8 cellular contexts compared by ENCODE assay signal in genomic region chr19:47663911-47664771, GRCh38. TPM values are rescaled to one million over a fixed set of nuclear protein-coding genes. Genes with fewer than 3 reads are reported as not detected.
DNase-seq lines count a peak whose midpoint lies in the region; ATAC-seq and TF ChIP-seq lines count a peak whose summit lies in the region.

No MANE protein-coding gene starts in this region.

- H2AFZ ChIP-seq in neuronal stem cell (ENCODE audit: low read length): no peak overlapping the region

- no peak overlapping the region for H3K4me3 Mint-ChIP-seq in natural killer cell

- no peak overlapping the region for H2AK5ac ChIP-seq in neuronal stem cell (ENCODE audit: low read depth, low read length)

- H3K27me3 ChIP-seq in lung (ENCODE audit: control insufficient read depth, insufficient read depth) (no peaks in the 10 kb centered on the region), upper lobe of left lung (no peaks in the 10 kb centered on the region), neuronal stem cell (ENCODE audit: control insufficient read depth in 3 of 3, insufficient read depth in 3 of 3, low read depth in 1 of 3, low read length in 3 of 3) (no peaks in the 10 kb centered on the region)

- H3K23ac ChIP-seq in neuronal stem cell (ENCODE audit: low read depth, low read length, poor library complexity): no peak overlapping the region

- H3K4me2 ChIP-seq in neuronal stem cell (ENCODE audit: insufficient read depth, low read length, poor library complexity, severe bottlenecking): no peak overlapping the region

- H3K27ac ChIP-seq in lung (ENCODE audit: low read depth in 1 of 2, low read length in 1 of 2): peak overlapping the region; percentile 91 to 93
- peak overlapping the region; percentile 76 to 98 (median 92) for H3K27ac ChIP-seq in upper lobe of left lung
- no peak overlapping the region for H3K27ac ChIP-seq in neuronal stem cell (replicated peaks; ENCODE audit: low read length)

- peaks cover 12% of the 10 kb centered on the region for H3K79me1 ChIP-seq in neuronal stem cell (ENCODE audit: low read depth, low read length)

- no peaks in the 10 kb centered on the region for H3K9me3 Mint-ChIP-seq in natural killer cell

- H3K27me3 Mint-ChIP-seq in natural killer cell (ENCODE audit: low read depth in 2 of 2): no peaks in the 10 kb centered on the region

- H2BK5ac ChIP-seq in neuronal stem cell (ENCODE audit: low read length): no peak overlapping the region

- H3K14ac ChIP-seq in neuronal stem cell (ENCODE audit: low read length): no peak overlapping the region

- no peaks in the 10 kb centered on the region for H3K36me3 Mint-ChIP-seq in natural killer cell

- DNase-seq in M059J (ENCODE audit: low read depth): peak; percentile 98
- DNase-seq in cardiac fibroblast (ENCODE audit: low read depth in 2 of 2): peak; percentile 99
- peak; percentile 87 for DNase-seq in lung (ENCODE audit: low spot score)
- peak; percentile 81 to 92 for DNase-seq in upper lobe of left lung
- DNase-seq in cerebellum (ENCODE audit: low spot score): no peak
- no peak for DNase-seq in neuronal stem cell (ENCODE audit: low spot score)
- DNase-seq in natural killer cell: no peak
- no peak for DNase-seq in SHP77 treated with DMSO at 0.1 percent for 48 hours (lab: John Stamatoyannopoulos, UW)

- ATAC-seq in lung (ENCODE audit: insufficient read depth, low FRiP score): peak; percentile 67
- ATAC-seq in upper lobe of left lung (ENCODE audit: low FRiP score in 2 of 2): peak; percentile 84 to 88
- no peak for ATAC-seq in natural killer cell

- H2BK120ac ChIP-seq in neuronal stem cell (ENCODE audit: low read depth, low read length): no peak overlapping the region

- H3K4me1 Mint-ChIP-seq in natural killer cell: peaks cover 39% of the 10 kb centered on the region in 2 donors

- intact Hi-C loops in natural killer cell (cut with micrococcal nuclease): no loop called here

- H3K9me3 ChIP-seq in lung (ENCODE audit: control insufficient read depth in 2 of 2, insufficient read depth in 1 of 2, low read length in 1 of 2) (no peaks in the 10 kb centered on the region), upper lobe of left lung (no peaks in the 10 kb centered on the region), neuronal stem cell (replicated peaks in 1 of 2; ENCODE audit: control insufficient read depth in 2 of 2, insufficient read depth in 1 of 2, low read depth in 1 of 2, low read length in 2 of 2) (no peaks in the 10 kb centered on the region)

- H3K27ac Mint-ChIP-seq in natural killer cell: peak overlapping the region in 1 of 2 donors; percentile 32

- no peak overlapping the region for H4K91ac ChIP-seq in neuronal stem cell (ENCODE audit: low read depth, low read length, poor library complexity)

- H3K36me3 ChIP-seq in lung (ENCODE audit: control insufficient read depth in 2 of 2, insufficient read depth in 2 of 2, low read length in 2 of 2) (peaks cover 0 to 2% of the 10 kb centered on the region in 2 donors), upper lobe of left lung (no peaks in the 10 kb centered on the region), neuronal stem cell (replicated peaks in 1 of 2; ENCODE audit: control insufficient read depth in 2 of 2, insufficient read depth in 2 of 2, low read length in 2 of 2) (peaks cover 0 to 8% of the 10 kb centered on the region in 2 donors)

- TF ChIP-seq CTCF in cardiac fibroblast (IDR thresholded peaks at IDR 0.05; ENCODE audit: low read depth, low read length) (no peak), lung (IDR thresholded peaks at IDR 0.05; ENCODE audit: control extremely low read depth, extremely low read depth) (no peak), upper lobe of left lung (IDR thresholded peaks at IDR 0.05) (no peak), natural killer cell (IDR thresholded peaks at IDR 0.05) (no peak)

- H3K4me3 ChIP-seq in cardiac fibroblast (replicated peaks in 1 of 2; ENCODE audit: low read depth in 2 of 2, low read length in 2 of 2) (peak overlapping the region; percentile 5 to 9), lung (no peak overlapping the region), upper lobe of left lung (peak overlapping the region in 1 of 4 donors; percentile 8), neuronal stem cell (ENCODE audit: low read length in 2 of 2) (peak overlapping the region in 1 of 2 donors; percentile 50)

- 55 to 57% methylated on average over 24 of the region's 24 CpGs for WGBS in lung, 2 donors
- 39 to 56% methylated on average over 10 to 24 of the region's 24 CpGs for WGBS in upper lobe of left lung, 2 donors
- no CpG with 5 or more reads among the region's 24 CpGs for WGBS in neuronal stem cell (ENCODE audit: extremely low coverage in 2 of 2, insufficient read length in 2 of 2, insufficient replicate concordance in 1 of 2), 2 donors

- TF ChIP-seq EP300 in upper lobe of left lung (IDR thresholded peaks at IDR 0.05): peak; percentile 69 to 96 (median 82)

- no peak overlapping the region for H2BK15ac ChIP-seq in neuronal stem cell (ENCODE audit: low read length)

- H3K9ac ChIP-seq in neuronal stem cell (ENCODE audit: low read depth, low read length, poor library complexity): no peak overlapping the region

- peak in 1 of 4 donors; percentile 48 for TF ChIP-seq POLR2A in upper lobe of left lung (IDR thresholded peaks at IDR 0.05)

- no peak overlapping the region for H2BK12ac ChIP-seq in neuronal stem cell (ENCODE audit: low read length)

- H3K18ac ChIP-seq in neuronal stem cell (ENCODE audit: low read length): no peak overlapping the region

- H3K4ac ChIP-seq in neuronal stem cell (ENCODE audit: low read length): no peak overlapping the region

- peaks cover 13 to 34% of the 10 kb centered on the region in 2 donors for H3K4me1 ChIP-seq in lung (ENCODE audit: control insufficient read depth in 2 of 2, insufficient read depth in 2 of 2, low read length in 2 of 2)
- H3K4me1 ChIP-seq in upper lobe of left lung: peaks cover 58 to 70% (median 63%) of the 10 kb centered on the region in 4 donors
- peaks cover 6 to 11% of the 10 kb centered on the region in 2 donors for H3K4me1 ChIP-seq in neuronal stem cell (ENCODE audit: control insufficient read depth in 2 of 2, insufficient read depth in 1 of 2, low read depth in 1 of 2, low read length in 2 of 2)

- no peak overlapping the region for H4K8ac ChIP-seq in neuronal stem cell (ENCODE audit: low read depth, low read length)

RNA-seq across cellular contexts. Expression of gene EHD2, which starts 49.1 kb away (rescaled TPM):
- 34.0 and 91.2 TPM in 2 replicates for total RNA-seq in M059J (2014; rRNA removed; shearing (Covaris generic))
- 100 to 1,000 TPM; 177 to 190 TPM for total RNA-seq in lung
- polyA plus RNA-seq in lung: 10 to 100 TPM; 68.0 to 76.5 TPM
- 100 to 1,000 TPM in 4 of 6 donors, 10 to 100 TPM in 2; 80.7 to 426 (median 181) TPM for total RNA-seq in upper lobe of left lung
- 3.5 TPM for total RNA-seq in cerebellum
- 2.5 TPM for polyA plus RNA-seq in neuronal stem cell (2013, experiment 1 of 2)
- 2.3 TPM for polyA plus RNA-seq in neuronal stem cell (2013, experiment 2 of 2)
- under 1 TPM; 0.09 to 0.40 (median 0.12) TPM for total RNA-seq in natural killer cell

RNA-seq across cellular contexts. Expression of gene BICRA, which starts 55.2 kb away (rescaled TPM):
- 2.7 and 5.3 TPM in 2 replicates for total RNA-seq in M059J (2014; rRNA removed; shearing (Covaris generic))
- total RNA-seq in lung (10 to 100 TPM in 1 of 2 donors, 1 to 10 TPM in 1; 6.6 to 16.1 TPM), upper lobe of left lung (10 to 100 TPM in 4 of 6 donors, 1 to 10 TPM in 2; 5.0 to 66.1 (median 15.2) TPM), cerebellum (9.1 TPM), natural killer cell (10 to 100 TPM; 31.9 to 37.4 (median 34.1) TPM)
- 1 to 10 TPM; 6.1 to 6.9 TPM for polyA plus RNA-seq in lung
- polyA plus RNA-seq in neuronal stem cell (2013, experiment 1 of 2): 11.8 TPM
- polyA plus RNA-seq in neuronal stem cell (2013, experiment 2 of 2): 11.4 TPM

Comparison
In these comparisons a context has a peak if more than half of its experiments do, and no peak if none do; other contexts are left out.
1. DNase-seq: peak in M059J (single experiment), cardiac fibroblast (2 of 2), lung (single experiment) and upper lobe of left lung (2 of 2); none in cerebellum (single experiment), neuronal stem cell (single experiment), natural killer cell (single experiment) and SHP77 treated with DMSO at 0.1 percent for 48 hours (single experiment).
2. ATAC-seq: peak in lung (single experiment) and upper lobe of left lung (2 of 2); none in natural killer cell (0 of 3).